1 cellular context compared by ENCODE assay signal in the genomic region with DNA sequence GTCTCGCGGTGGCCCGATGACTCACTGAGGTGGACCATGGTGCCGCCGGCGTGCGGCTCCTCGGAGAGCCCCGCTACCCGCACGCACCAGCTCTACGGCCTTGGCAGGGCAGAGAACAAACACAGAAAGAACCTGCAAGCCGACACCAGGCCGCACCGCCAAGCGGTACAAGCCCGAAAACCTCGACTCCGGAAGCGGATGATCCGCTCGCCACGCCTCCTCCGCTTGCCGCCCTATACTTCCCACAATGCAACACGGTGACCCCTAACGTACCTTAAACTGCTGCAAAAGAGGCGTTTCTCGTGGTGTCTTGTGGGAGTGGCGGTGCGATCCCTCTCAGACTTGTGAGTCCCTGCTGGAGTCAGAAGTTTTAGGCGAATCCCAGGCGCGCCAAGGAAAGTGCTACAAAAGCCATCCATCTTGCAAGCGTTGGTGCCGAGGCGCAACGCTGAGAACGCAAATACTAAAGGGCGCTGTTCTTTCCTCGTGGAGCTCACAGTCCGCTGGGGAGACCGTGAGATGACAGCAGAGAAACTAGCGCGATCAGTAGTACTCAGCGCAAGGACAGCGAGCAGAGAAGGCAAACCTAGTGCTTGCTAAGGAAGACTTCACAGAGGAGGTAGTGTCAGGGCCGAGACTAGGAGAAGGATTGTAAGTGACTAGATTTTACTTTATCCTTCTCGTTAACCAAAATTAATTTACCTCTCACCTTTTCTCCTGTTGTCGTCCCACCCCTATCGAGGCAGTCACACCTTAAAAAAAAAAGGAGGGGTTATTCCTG.
TF ChIP-seq lines count a peak whose summit lies in the region.

A gene (minus strand): TSS at position 200 of the 781 bp plus-strand sequence. CDS start 162 bp downstream, at position 38.

TF ChIP-seq in HepG2, 621 proteins besides CTCF, POLR2A, EP300 and RAD21 (continued from another document and continues in another):
- TF ChIP-seq, protein P1, sequence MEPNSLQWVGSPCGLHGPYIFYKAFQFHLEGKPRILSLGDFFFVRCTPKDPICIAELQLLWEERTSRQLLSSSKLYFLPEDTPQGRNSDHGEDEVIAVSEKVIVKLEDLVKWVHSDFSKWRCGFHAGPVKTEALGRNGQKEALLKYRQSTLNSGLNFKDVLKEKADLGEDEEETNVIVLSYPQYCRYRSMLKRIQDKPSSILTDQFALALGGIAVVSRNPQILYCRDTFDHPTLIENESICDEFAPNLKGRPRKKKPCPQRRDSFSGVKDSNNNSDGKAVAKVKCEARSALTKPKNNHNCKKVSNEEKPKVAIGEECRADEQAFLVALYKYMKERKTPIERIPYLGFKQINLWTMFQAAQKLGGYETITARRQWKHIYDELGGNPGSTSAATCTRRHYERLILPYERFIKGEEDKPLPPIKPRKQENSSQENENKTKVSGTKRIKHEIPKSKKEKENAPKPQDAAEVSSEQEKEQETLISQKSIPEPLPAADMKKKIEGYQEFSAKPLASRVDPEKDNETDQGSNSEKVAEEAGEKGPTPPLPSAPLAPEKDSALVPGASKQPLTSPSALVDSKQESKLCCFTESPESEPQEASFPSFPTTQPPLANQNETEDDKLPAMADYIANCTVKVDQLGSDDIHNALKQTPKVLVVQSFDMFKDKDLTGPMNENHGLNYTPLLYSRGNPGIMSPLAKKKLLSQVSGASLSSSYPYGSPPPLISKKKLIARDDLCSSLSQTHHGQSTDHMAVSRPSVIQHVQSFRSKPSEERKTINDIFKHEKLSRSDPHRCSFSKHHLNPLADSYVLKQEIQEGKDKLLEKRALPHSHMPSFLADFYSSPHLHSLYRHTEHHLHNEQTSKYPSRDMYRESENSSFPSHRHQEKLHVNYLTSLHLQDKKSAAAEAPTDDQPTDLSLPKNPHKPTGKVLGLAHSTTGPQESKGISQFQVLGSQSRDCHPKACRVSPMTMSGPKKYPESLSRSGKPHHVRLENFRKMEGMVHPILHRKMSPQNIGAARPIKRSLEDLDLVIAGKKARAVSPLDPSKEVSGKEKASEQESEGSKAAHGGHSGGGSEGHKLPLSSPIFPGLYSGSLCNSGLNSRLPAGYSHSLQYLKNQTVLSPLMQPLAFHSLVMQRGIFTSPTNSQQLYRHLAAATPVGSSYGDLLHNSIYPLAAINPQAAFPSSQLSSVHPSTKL (CRISPR knock-in tag; IDR thresholded peaks at IDR 0.05), result peak; percentile 62; the same call in 1 of the 2 replicates
- TF ChIP-seq ZBTB8A (CRISPR knock-in tag; IDR thresholded peaks at IDR 0.05; ENCODE audit: borderline replicate concordance, low read depth) (peak; percentile 61; the same call in 1 of the 2 replicates), KLF13 (CRISPR knock-in tag; IDR thresholded peaks at IDR 0.05) (no peak), NRL (CRISPR knock-in tag; IDR thresholded peaks at IDR 0.05; ENCODE audit: borderline replicate concordance) (0 out of 2 replicates have a peak, but pooled peaks have one; percentile 44), HOXA7 (CRISPR knock-in tag; IDR thresholded peaks at IDR 0.05) (no peak), XRCC5 (optimal IDR thresholded peaks at IDR 0.05; ENCODE audit: low read length) (peak; percentile 88), SALL2 (CRISPR knock-in tag; IDR thresholded peaks at IDR 0.05) (peak; percentile 61; the same call in 1 of the 2 replicates), CBX5 (CRISPR knock-in tag; IDR thresholded peaks at IDR 0.05; ENCODE audit: borderline replicate concordance) (peak; percentile 79; the same call in 1 of the 2 replicates), IKZF1 (IDR thresholded peaks at IDR 0.05) (no peak), KDM5A (IDR thresholded peaks at IDR 0.05; ENCODE audit: borderline replicate concordance, low read length) (peak; percentile 80; the same call in 1 of the 2 replicates), NR2C2 (CRISPR knock-in tag; IDR thresholded peaks at IDR 0.05; ENCODE audit: borderline replicate concordance) (peak; percentile 99), ZNF749 (CRISPR knock-in tag; IDR thresholded peaks at IDR 0.05; ENCODE audit: borderline replicate concordance) (no peak), GATAD1 (CRISPR knock-in tag; IDR thresholded peaks at IDR 0.05) (peak; percentile 99), ZNF460 (CRISPR knock-in tag; IDR thresholded peaks at IDR 0.05; ENCODE audit: borderline replicate concordance) (no peak; the same call in 1 of the 2 replicates), ZNF589 (CRISPR knock-in tag; conservative IDR thresholded peaks at IDR 0.05) (no peak), ZNF20 (CRISPR knock-in tag; IDR thresholded peaks at IDR 0.05) (no peak; the same call in 1 of the 2 replicates), ZBTB7A (CRISPR knock-in tag; IDR thresholded peaks at IDR 0.05) (no peak), ZNF33A (CRISPR knock-in tag; IDR thresholded peaks at IDR 0.05; ENCODE audit: borderline replicate concordance) (no peak), NFKBIZ (CRISPR knock-in tag; IDR thresholded peaks at IDR 0.05) (0 out of 2 replicates have a peak, but pooled peaks have one; percentile 61), KDM2A (CRISPR knock-in tag; IDR thresholded peaks at IDR 0.05; ENCODE audit: borderline replicate concordance, low read depth) (peak; percentile 97), ZNF598 (CRISPR knock-in tag; IDR thresholded peaks at IDR 0.05; ENCODE audit: borderline replicate concordance) (peak; percentile 78; the same call in 1 of the 2 replicates)
- TF ChIP-seq, protein P2, sequence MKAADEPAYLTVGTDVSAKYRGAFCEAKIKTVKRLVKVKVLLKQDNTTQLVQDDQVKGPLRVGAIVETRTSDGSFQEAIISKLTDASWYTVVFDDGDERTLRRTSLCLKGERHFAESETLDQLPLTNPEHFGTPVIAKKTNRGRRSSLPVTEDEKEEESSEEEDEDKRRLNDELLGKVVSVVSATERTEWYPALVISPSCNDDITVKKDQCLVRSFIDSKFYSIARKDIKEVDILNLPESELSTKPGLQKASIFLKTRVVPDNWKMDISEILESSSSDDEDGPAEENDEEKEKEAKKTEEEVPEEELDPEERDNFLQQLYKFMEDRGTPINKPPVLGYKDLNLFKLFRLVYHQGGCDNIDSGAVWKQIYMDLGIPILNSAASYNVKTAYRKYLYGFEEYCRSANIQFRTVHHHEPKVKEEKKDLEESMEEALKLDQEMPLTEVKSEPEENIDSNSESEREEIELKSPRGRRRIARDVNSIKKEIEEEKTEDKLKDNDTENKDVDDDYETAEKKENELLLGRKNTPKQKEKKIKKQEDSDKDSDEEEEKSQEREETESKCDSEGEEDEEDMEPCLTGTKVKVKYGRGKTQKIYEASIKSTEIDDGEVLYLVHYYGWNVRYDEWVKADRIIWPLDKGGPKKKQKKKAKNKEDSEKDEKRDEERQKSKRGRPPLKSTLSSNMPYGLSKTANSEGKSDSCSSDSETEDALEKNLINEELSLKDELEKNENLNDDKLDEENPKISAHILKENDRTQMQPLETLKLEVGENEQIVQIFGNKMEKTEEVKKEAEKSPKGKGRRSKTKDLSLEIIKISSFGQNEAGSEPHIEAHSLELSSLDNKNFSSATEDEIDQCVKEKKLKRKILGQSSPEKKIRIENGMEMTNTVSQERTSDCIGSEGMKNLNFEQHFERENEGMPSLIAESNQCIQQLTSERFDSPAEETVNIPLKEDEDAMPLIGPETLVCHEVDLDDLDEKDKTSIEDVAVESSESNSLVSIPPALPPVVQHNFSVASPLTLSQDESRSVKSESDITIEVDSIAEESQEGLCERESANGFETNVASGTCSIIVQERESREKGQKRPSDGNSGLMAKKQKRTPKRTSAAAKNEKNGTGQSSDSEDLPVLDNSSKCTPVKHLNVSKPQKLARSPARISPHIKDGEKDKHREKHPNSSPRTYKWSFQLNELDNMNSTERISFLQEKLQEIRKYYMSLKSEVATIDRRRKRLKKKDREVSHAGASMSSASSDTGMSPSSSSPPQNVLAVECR (CRISPR knock-in tag; IDR thresholded peaks at IDR 0.05; ENCODE audit: borderline replicate concordance), result peak; percentile 98
- TF ChIP-seq, protein P3, sequence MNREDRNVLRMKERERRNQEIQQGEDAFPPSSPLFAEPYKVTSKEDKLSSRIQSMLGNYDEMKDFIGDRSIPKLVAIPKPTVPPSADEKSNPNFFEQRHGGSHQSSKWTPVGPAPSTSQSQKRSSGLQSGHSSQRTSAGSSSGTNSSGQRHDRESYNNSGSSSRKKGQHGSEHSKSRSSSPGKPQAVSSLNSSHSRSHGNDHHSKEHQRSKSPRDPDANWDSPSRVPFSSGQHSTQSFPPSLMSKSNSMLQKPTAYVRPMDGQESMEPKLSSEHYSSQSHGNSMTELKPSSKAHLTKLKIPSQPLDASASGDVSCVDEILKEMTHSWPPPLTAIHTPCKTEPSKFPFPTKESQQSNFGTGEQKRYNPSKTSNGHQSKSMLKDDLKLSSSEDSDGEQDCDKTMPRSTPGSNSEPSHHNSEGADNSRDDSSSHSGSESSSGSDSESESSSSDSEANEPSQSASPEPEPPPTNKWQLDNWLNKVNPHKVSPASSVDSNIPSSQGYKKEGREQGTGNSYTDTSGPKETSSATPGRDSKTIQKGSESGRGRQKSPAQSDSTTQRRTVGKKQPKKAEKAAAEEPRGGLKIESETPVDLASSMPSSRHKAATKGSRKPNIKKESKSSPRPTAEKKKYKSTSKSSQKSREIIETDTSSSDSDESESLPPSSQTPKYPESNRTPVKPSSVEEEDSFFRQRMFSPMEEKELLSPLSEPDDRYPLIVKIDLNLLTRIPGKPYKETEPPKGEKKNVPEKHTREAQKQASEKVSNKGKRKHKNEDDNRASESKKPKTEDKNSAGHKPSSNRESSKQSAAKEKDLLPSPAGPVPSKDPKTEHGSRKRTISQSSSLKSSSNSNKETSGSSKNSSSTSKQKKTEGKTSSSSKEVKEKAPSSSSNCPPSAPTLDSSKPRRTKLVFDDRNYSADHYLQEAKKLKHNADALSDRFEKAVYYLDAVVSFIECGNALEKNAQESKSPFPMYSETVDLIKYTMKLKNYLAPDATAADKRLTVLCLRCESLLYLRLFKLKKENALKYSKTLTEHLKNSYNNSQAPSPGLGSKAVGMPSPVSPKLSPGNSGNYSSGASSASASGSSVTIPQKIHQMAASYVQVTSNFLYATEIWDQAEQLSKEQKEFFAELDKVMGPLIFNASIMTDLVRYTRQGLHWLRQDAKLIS (CRISPR knock-in tag; IDR thresholded peaks at IDR 0.05), result 0 out of 2 replicates have a peak, but pooled peaks have one; percentile 5
- TF ChIP-seq, protein P4, sequence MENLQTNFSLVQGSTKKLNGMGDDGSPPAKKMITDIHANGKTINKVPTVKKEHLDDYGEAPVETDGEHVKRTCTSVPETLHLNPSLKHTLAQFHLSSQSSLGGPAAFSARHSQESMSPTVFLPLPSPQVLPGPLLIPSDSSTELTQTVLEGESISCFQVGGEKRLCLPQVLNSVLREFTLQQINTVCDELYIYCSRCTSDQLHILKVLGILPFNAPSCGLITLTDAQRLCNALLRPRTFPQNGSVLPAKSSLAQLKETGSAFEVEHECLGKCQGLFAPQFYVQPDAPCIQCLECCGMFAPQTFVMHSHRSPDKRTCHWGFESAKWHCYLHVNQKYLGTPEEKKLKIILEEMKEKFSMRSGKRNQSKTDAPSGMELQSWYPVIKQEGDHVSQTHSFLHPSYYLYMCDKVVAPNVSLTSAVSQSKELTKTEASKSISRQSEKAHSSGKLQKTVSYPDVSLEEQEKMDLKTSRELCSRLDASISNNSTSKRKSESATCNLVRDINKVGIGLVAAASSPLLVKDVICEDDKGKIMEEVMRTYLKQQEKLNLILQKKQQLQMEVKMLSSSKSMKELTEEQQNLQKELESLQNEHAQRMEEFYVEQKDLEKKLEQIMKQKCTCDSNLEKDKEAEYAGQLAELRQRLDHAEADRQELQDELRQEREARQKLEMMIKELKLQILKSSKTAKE (CRISPR knock-in tag; IDR thresholded peaks at IDR 0.05; ENCODE audit: borderline replicate concordance), result no peak
- TF ChIP-seq, protein P5, sequence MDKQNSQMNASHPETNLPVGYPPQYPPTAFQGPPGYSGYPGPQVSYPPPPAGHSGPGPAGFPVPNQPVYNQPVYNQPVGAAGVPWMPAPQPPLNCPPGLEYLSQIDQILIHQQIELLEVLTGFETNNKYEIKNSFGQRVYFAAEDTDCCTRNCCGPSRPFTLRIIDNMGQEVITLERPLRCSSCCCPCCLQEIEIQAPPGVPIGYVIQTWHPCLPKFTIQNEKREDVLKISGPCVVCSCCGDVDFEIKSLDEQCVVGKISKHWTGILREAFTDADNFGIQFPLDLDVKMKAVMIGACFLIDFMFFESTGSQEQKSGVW (CRISPR knock-in tag; IDR thresholded peaks at IDR 0.05; ENCODE audit: borderline replicate concordance), result no peak
- TF ChIP-seq, protein P6, sequence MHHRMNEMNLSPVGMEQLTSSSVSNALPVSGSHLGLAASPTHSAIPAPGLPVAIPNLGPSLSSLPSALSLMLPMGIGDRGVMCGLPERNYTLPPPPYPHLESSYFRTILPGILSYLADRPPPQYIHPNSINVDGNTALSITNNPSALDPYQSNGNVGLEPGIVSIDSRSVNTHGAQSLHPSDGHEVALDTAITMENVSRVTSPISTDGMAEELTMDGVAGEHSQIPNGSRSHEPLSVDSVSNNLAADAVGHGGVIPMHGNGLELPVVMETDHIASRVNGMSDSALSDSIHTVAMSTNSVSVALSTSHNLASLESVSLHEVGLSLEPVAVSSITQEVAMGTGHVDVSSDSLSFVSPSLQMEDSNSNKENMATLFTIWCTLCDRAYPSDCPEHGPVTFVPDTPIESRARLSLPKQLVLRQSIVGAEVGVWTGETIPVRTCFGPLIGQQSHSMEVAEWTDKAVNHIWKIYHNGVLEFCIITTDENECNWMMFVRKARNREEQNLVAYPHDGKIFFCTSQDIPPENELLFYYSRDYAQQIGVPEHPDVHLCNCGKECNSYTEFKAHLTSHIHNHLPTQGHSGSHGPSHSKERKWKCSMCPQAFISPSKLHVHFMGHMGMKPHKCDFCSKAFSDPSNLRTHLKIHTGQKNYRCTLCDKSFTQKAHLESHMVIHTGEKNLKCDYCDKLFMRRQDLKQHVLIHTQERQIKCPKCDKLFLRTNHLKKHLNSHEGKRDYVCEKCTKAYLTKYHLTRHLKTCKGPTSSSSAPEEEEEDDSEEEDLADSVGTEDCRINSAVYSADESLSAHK (CRISPR knock-in tag; IDR thresholded peaks at IDR 0.05; ENCODE audit: borderline replicate concordance), result no peak
- TF ChIP-seq, protein P7, sequence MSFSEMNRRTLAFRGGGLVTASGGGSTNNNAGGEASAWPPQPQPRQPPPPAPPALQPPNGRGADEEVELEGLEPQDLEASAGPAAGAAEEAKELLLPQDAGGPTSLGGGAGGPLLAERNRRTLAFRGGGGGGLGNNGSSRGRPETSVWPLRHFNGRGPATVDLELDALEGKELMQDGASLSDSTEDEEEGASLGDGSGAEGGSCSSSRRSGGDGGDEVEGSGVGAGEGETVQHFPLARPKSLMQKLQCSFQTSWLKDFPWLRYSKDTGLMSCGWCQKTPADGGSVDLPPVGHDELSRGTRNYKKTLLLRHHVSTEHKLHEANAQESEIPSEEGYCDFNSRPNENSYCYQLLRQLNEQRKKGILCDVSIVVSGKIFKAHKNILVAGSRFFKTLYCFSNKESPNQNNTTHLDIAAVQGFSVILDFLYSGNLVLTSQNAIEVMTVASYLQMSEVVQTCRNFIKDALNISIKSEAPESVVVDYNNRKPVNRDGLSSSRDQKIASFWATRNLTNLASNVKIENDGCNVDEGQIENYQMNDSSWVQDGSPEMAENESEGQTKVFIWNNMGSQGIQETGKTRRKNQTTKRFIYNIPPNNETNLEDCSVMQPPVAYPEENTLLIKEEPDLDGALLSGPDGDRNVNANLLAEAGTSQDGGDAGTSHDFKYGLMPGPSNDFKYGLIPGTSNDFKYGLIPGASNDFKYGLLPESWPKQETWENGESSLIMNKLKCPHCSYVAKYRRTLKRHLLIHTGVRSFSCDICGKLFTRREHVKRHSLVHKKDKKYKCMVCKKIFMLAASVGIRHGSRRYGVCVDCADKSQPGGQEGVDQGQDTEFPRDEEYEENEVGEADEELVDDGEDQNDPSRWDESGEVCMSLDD (CRISPR knock-in tag; IDR thresholded peaks at IDR 0.05; ENCODE audit: borderline replicate concordance), result peak; percentile 42; the same call in 1 of the 2 replicates
- TF ChIP-seq, protein P8, sequence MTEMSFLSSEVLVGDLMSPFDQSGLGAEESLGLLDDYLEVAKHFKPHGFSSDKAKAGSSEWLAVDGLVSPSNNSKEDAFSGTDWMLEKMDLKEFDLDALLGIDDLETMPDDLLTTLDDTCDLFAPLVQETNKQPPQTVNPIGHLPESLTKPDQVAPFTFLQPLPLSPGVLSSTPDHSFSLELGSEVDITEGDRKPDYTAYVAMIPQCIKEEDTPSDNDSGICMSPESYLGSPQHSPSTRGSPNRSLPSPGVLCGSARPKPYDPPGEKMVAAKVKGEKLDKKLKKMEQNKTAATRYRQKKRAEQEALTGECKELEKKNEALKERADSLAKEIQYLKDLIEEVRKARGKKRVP (CRISPR knock-in tag; IDR thresholded peaks at IDR 0.05), result peak in 1 of 2 experiments; percentile 49; a peak in 1 of 4 replicates
